ENCODE assay signal across 2 cellular contexts in genomic region chr1:153742411-153743142, GRCh38.
A peak's percentile ranks its signal among the peaks of the same experiment; 100 is the strongest.
TF ChIP-seq lines count a peak whose summit lies in the region.

No MANE protein-coding gene starts in this region.

TF ChIP-seq in A549, 52 proteins besides CTCF, POLR2A, EP300 and RAD21:
- no peak for TF ChIP-seq KDM5A (IDR thresholded peaks at IDR 0.05)
- TF ChIP-seq FOSL2 (IDR thresholded peaks at IDR 0.05): no peak
- TF ChIP-seq FOSL2 (CRISPR knock-in tag; IDR thresholded peaks at IDR 0.05): peak; percentile 17; the same call in 1 of the 2 replicates

TF ChIP-seq in IMR-90, 13 proteins besides CTCF, POLR2A, EP300 and RAD21:
- TF ChIP-seq MAZ (IDR thresholded peaks at IDR 0.05; ENCODE audit: borderline replicate concordance, low read depth, low read length): no peak
- no peak for TF ChIP-seq NFE2L2 (IDR thresholded peaks at IDR 0.05; ENCODE audit: low read depth, low read length)
- no peak for TF ChIP-seq SMC3 (IDR thresholded peaks at IDR 0.05; ENCODE audit: low read depth, low read length)
- TF ChIP-seq RCOR1 (IDR thresholded peaks at IDR 0.05; ENCODE audit: insufficient replicate concordance, low read length): no peak
- no peak for TF ChIP-seq CHD1 (IDR thresholded peaks at IDR 0.05; ENCODE audit: low read depth, low read length)
- TF ChIP-seq BHLHE40 (IDR thresholded peaks at IDR 0.05; ENCODE audit: low read depth, low read length): no peak
- no peak for TF ChIP-seq CEBPB (IDR thresholded peaks at IDR 0.05; ENCODE audit: low read depth, low read length)
- TF ChIP-seq FOS (IDR thresholded peaks at IDR 0.05; ENCODE audit: low read depth, low read length): no peak
- TF ChIP-seq MAFK (IDR thresholded peaks at IDR 0.05; ENCODE audit: low read depth, low read length): no peak
- no peak for TF ChIP-seq MXI1 (IDR thresholded peaks at IDR 0.05; ENCODE audit: borderline replicate concordance, low read depth, low read length)
- TF ChIP-seq, protein P1, sequence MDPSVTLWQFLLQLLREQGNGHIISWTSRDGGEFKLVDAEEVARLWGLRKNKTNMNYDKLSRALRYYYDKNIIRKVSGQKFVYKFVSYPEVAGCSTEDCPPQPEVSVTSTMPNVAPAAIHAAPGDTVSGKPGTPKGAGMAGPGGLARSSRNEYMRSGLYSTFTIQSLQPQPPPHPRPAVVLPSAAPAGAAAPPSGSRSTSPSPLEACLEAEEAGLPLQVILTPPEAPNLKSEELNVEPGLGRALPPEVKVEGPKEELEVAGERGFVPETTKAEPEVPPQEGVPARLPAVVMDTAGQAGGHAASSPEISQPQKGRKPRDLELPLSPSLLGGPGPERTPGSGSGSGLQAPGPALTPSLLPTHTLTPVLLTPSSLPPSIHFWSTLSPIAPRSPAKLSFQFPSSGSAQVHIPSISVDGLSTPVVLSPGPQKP (IDR thresholded peaks at IDR 0.05; ENCODE audit: borderline replicate concordance, low read depth, low read length): no peak
- TF ChIP-seq RFX5 (IDR thresholded peaks at IDR 0.05; ENCODE audit: low read depth, low read length): no peak
- TF ChIP-seq, protein P2, sequence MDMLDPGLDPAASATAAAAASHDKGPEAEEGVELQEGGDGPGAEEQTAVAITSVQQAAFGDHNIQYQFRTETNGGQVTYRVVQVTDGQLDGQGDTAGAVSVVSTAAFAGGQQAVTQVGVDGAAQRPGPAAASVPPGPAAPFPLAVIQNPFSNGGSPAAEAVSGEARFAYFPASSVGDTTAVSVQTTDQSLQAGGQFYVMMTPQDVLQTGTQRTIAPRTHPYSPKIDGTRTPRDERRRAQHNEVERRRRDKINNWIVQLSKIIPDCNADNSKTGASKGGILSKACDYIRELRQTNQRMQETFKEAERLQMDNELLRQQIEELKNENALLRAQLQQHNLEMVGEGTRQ (IDR thresholded peaks at IDR 0.05; ENCODE audit: low read depth, low read length): no peak
TF ChIP-seq in IMR-90: peak in this region for 0.
